In the genomic region with DNA sequence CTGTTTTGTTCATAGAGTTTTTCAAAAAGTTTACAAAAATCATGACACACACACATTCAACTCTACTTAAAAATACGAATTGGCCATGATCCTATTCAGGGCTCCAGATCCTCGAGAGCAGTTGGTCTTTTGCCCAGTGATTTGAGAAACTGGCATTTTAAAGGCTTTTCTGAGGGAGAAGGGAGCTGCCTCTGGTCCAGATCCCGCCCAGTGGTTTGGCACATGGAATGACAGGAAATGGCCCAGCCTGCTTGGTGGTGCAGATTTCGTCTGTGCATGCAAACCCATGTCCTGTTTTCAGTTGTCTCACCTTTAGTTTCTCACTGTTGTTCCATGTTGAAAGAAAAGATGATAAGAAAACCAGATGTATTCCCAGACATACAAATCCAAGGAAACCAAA, we compare ENCODE assay signal across 9 cellular contexts. TPM values are rescaled to one million over a fixed set of nuclear protein-coding genes. Genes with fewer than 3 reads are reported as not detected.
DNase-seq lines count a peak whose midpoint lies in the region; ATAC-seq, FAIRE-seq and TF ChIP-seq lines count a peak whose summit lies in the region.
"Had no signal": no experiment of that assay in that cellular context is flagged by ENCODE, and none has a peak within 500 bp of the region (broad histone marks: within the 10 kb centered on the region; RNA-seq: fewer than 3 reads in every experiment).

No MANE protein-coding gene starts in this region.

- no peak overlapping the region for H3K9ac ChIP-seq in astrocyte (ENCODE audit: low read length)

- H3K9me3 ChIP-seq in astrocyte (ENCODE audit: insufficient read depth, low read depth, low read length) = no peaks in the 10 kb centered on the region
- H3K9me3 ChIP-seq: adrenal gland had no signal

- no peak overlapping the region for H3K4me2 ChIP-seq in astrocyte (ENCODE audit: low read length)

- H3K27ac ChIP-seq in astrocyte (ENCODE audit: low read depth, low read length) = no peak overlapping the region
- H3K27ac ChIP-seq: adrenal gland had no signal

- H3K4me1 ChIP-seq in astrocyte (ENCODE audit: insufficient read depth, low read length) = peaks cover 3% of the 10 kb centered on the region

- H3K27me3 ChIP-seq in astrocyte (ENCODE audit: insufficient read depth, low read length) = no peaks in the 10 kb centered on the region

- no peak for FAIRE-seq in astrocyte (lab: Jason Lieb, UNC)

- no peaks in the 10 kb centered on the region for H3K79me2 ChIP-seq in astrocyte (ENCODE audit: insufficient read depth, low read length)

- H3K4me1 Mint-ChIP-seq in astrocyte (ENCODE audit: low read depth, unreplicated experiment) = peaks cover 22% of the 10 kb centered on the region
- H3K4me1 Mint-ChIP-seq in naive thymus-derived CD8-positive, alpha-beta T cell = peaks cover 34 to 82% (median 60%) of the 10 kb centered on the region in 4 donors

- H3K36me3 Mint-ChIP-seq in astrocyte (ENCODE audit: low read depth, unreplicated experiment) = no peaks in the 10 kb centered on the region
- peaks cover 8 to 12% (median 11%) of the 10 kb centered on the region in 3 donors for H3K36me3 Mint-ChIP-seq in naive thymus-derived CD8-positive, alpha-beta T cell

- no peak for ATAC-seq in naive thymus-derived CD8-positive, alpha-beta T cell
- no peak for ATAC-seq in HG03521 (IDR thresholded peaks at IDR 0.05; ENCODE audit: unreplicated experiment)
- ATAC-seq in activated CD4-positive, CD25-positive, alpha-beta regulatory T cell treated with anti-CD3 and anti-CD28 coated beads, Interleukin-2, amount 50 U/mL, for 24 hours = no peak
- no peak for ATAC-seq in HG03565 (IDR thresholded peaks at IDR 0.05; ENCODE audit: unreplicated experiment)

- H3K4me3 ChIP-seq in astrocyte (ENCODE audit: insufficient read depth, low read depth, low read length) = no peak overlapping the region
- H3K4me3 ChIP-seq: adrenal gland had no signal

- DNase-seq in EL (peak; percentile 35), NCI-H446 (lab: John Stamatoyannopoulos, UW) (peak; percentile 90 to 93), astrocyte (ENCODE audit: low read depth) (peak; percentile 84), GDM1 (lab: John Stamatoyannopoulos, UW) (no peak)
- peak in 2 of 10 donors; percentile 22 to 35 for DNase-seq in naive thymus-derived CD8-positive, alpha-beta T cell
- DNase-seq: adrenal gland had no signal

- no peaks in the 10 kb centered on the region for H3K9me3 Mint-ChIP-seq in astrocyte (ENCODE audit: unreplicated experiment)
- H3K9me3 Mint-ChIP-seq in naive thymus-derived CD8-positive, alpha-beta T cell = no peaks in the 10 kb centered on the region

- no peak overlapping the region for H2AFZ ChIP-seq in astrocyte (ENCODE audit: low read depth, low read length)

- H3K36me3 ChIP-seq in astrocyte (ENCODE audit: insufficient read depth, low read length) = no peaks in the 10 kb centered on the region
- H3K36me3 ChIP-seq: adrenal gland had no signal

- peak overlapping the region; percentile 53 for H3K27ac Mint-ChIP-seq in astrocyte (ENCODE audit: unreplicated experiment)
- peak overlapping the region; percentile 94 to 98 (median 96) for H3K27ac Mint-ChIP-seq in naive thymus-derived CD8-positive, alpha-beta T cell

- no peak overlapping the region for H3K4me3 Mint-ChIP-seq in astrocyte (ENCODE audit: unreplicated experiment)
- H3K4me3 Mint-ChIP-seq in naive thymus-derived CD8-positive, alpha-beta T cell = peak overlapping the region; percentile 90 to 99 (median 96)

- H4K20me1 ChIP-seq in astrocyte (ENCODE audit: insufficient read depth, low read length) = no peaks in the 10 kb centered on the region

- TF ChIP-seq CTCF in astrocyte (IDR thresholded peaks at IDR 0.05; ENCODE audit: insufficient read depth, low read depth, low read length) = no peak

- H3K27me3 Mint-ChIP-seq in astrocyte (ENCODE audit: low read depth, unreplicated experiment) = peaks cover 14% of the 10 kb centered on the region
- H3K27me3 Mint-ChIP-seq in naive thymus-derived CD8-positive, alpha-beta T cell = peaks cover 0 to 2% (median 0%) of the 10 kb centered on the region in 5 donors

- POLR2A ChIA-PET in naive thymus-derived CD8-positive, alpha-beta T cell (lab: Charles Lee) = interaction anchor here (1.1 to 5.9 kb wide), 3 partner anchors 11 to 36 kb away, joined by 3 to 107 read pairs (median 9); no protein-coding TSS in a partner anchor

RNA-seq across cellular contexts. Expression of gene CAMK4, which starts 3.6 kb away (rescaled TPM):
- 3.5 and 3.8 TPM in 2 replicates for total RNA-seq in astrocyte
- 100 to 1,000 TPM; 274 to 307 TPM for total RNA-seq in naive thymus-derived CD8-positive, alpha-beta T cell
- polyA plus RNA-seq in naive thymus-derived CD8-positive, alpha-beta T cell = 100 to 1,000 TPM in 2 of 3 donors, 10 to 100 TPM in 1; 93.3 to 134 (median 128) TPM

Comparison
In these comparisons a context has a peak if more than half of its experiments do, and no peak if none do; other contexts are left out.
1. RNA of gene CAMK4, which starts 3.6 kb away (total RNA-seq): 274 to 307 TPM in naive thymus-derived CD8-positive, alpha-beta T cell; 3.5 to 3.8 TPM in astrocyte; every median in the first group is over 10 times any median in the second.